18 cellular contexts compared by ENCODE assay signal in the genomic region with DNA sequence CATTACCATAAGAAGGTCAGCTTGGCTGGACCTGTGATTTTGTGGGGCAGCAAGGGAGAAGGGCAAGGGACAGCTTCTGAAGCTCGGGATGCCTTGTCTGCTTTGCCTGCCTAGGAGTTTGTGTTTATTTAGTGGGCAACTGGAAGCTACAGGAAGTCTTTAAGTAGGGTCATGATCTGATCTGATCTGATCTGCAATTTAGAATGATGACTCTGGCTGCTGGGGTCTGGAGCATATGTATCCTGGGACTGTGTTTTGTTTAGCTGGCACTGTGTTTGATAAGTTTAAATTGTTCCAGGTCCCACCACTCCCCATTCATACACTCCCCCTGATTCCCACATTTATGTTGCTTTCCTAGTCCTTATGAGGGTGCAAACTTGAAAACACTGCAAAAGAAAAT.
"Had no signal": no experiment of that assay in that cellular context is flagged by ENCODE, and none has a peak within 500 bp of the region (broad histone marks: within the 10 kb centered on the region; RNA-seq: fewer than 3 reads in every experiment).

No MANE protein-coding gene starts in this region.

- DNase-seq: KBM-7, MV-4-11, NCI-H1048, NCI-H1105, NCI-H1417, NCI-H1436 treated with DMSO at 0.1 percent for 48 hours, NCI-H1694, NCI-H187 treated with DMSO at 0.1 percent for 48 hours, NCI-H2029 treated with DMSO at 0.1 percent for 48 hours, NCI-H2171 treated with DMSO at 0.1 percent for 48 hours, NCI-H345, NCI-H446 treated with DMSO at 0.1 percent for 48 hours, NCI-H510A treated with DMSO at 0.1 percent for 48 hours, NCI-H526, Right ventricle myocardium superior, RPMI8226, SIG-M5 had no signal

- H3K4me3 ChIP-seq: SJSA1 had no signal

- H3K4me1 ChIP-seq: SJSA1 had no signal

- H3K27ac ChIP-seq: SJSA1 had no signal

- H3K36me3 ChIP-seq: SJSA1 had no signal

- H3K27me3 ChIP-seq: SJSA1 had no signal

- H3K9me3 ChIP-seq: SJSA1 had no signal
